In genomic region chr12:122099280-122099749, GRCh38 we compare ENCODE assay signal across 11 cellular contexts. TPM values are rescaled to one million over a fixed set of nuclear protein-coding genes. Genes with fewer than 3 reads are reported as not detected.
DNase-seq lines count a peak whose midpoint lies in the region; ATAC-seq and TF ChIP-seq lines count a peak whose summit lies in the region.
"Had no signal": no experiment of that assay in that cellular context is flagged by ENCODE, and none has a peak within 500 bp of the region (broad histone marks: within the 10 kb centered on the region; RNA-seq: fewer than 3 reads in every experiment).

No MANE protein-coding gene starts in this region.

- peak overlapping the region; percentile 43 for H2AK5ac ChIP-seq in mesenchymal stem cell (ENCODE audit: low read length, severe bottlenecking)

- no peak overlapping the region for H3K9ac ChIP-seq in mesenchymal stem cell (ENCODE audit: low read length)

- ATAC-seq in activated T-cell treated with anti-CD3 and anti-CD28 coated beads, Interleukin-2, amount 50 U/mL, for 4 hours, result no peak
- no peak for ATAC-seq in GM21737 (IDR thresholded peaks at IDR 0.05; ENCODE audit: unreplicated experiment)

- peak overlapping the region; percentile 93 for H3K27ac Mint-ChIP-seq in activated naive CD8-positive, alpha-beta T cell

- peak overlapping the region in 1 of 2 experiments; percentile 14 for H3K23ac ChIP-seq in mesenchymal stem cell (ENCODE audit: low read length in 2 of 2)

- peaks cover 2% of the 10 kb centered on the region for H3K9me3 Mint-ChIP-seq in activated T-cell treated with anti-CD3 and anti-CD28 coated beads, Interleukin-2, amount 50 U/mL, for 4 hours
- H3K9me3 Mint-ChIP-seq in activated naive CD8-positive, alpha-beta T cell (ENCODE audit: low read depth), result no peaks in the 10 kb centered on the region

- peak overlapping the region in 1 of 2 experiments; percentile 12 for H3K14ac ChIP-seq in mesenchymal stem cell (ENCODE audit: low read length in 2 of 2)

- no peak overlapping the region for H3K4me2 ChIP-seq in mesenchymal stem cell (ENCODE audit: low read length, poor library complexity, severe bottlenecking)

- TF ChIP-seq CTCF in thyroid gland (IDR thresholded peaks at IDR 0.05), result no peak

- H2BK15ac ChIP-seq in mesenchymal stem cell (ENCODE audit: low read depth, poor library complexity, severe bottlenecking), result no peak overlapping the region

- peaks cover 7% of the 10 kb centered on the region for H3K36me3 Mint-ChIP-seq in activated T-cell treated with anti-CD3 and anti-CD28 coated beads, Interleukin-2, amount 50 U/mL, for 4 hours (ENCODE audit: insufficient read depth)
- peaks cover 3% of the 10 kb centered on the region for H3K36me3 Mint-ChIP-seq in activated naive CD8-positive, alpha-beta T cell

- no peaks in the 10 kb centered on the region for H3K27me3 Mint-ChIP-seq in activated T-cell treated with anti-CD3 and anti-CD28 coated beads, Interleukin-2, amount 50 U/mL, for 4 hours (ENCODE audit: low read depth)
- H3K27me3 Mint-ChIP-seq in activated naive CD8-positive, alpha-beta T cell, result no peaks in the 10 kb centered on the region

- H3K18ac ChIP-seq in mesenchymal stem cell (ENCODE audit: low read depth in 1 of 2, low read length in 2 of 2), result peak overlapping the region; percentile 67 to 72

- peaks cover 22% of the 10 kb centered on the region for H3K79me1 ChIP-seq in mesenchymal stem cell (replicated peaks; ENCODE audit: low read length, poor library complexity, severe bottlenecking)

- H3K4me1 ChIP-seq in mesenchymal stem cell (ENCODE audit: control insufficient read depth, insufficient read depth, low read depth, low read length) (peaks cover 41% of the 10 kb centered on the region), thyroid gland (peaks cover 72 to 73% of the 10 kb centered on the region in 2 donors)

- H3K27ac ChIP-seq in mesenchymal stem cell (ENCODE audit: low read length, poor library complexity, severe bottlenecking) (no peak overlapping the region), thyroid gland (peak overlapping the region; percentile 85 to 94 (median 88))

- no peak overlapping the region for H4K8ac ChIP-seq in mesenchymal stem cell (ENCODE audit: low read length)

- intact Hi-C loops in thyroid gland (cut with DNase I) (no loop called here), posterior vena cava (cut with DNase I) (no loop called here)

- H2AFZ ChIP-seq in mesenchymal stem cell (ENCODE audit: low read depth, low read length), result no peak overlapping the region

- H3K4me3 ChIP-seq in mesenchymal stem cell (ENCODE audit: insufficient read depth in 1 of 2, low read depth in 1 of 2, low read length in 2 of 2), result no peak overlapping the region
- no peak overlapping the region for H3K4me3 ChIP-seq in thyroid gland (replicated peaks in 1 of 3)
- H3K4me3 ChIP-seq: GM12878 had no signal

- H3K9me3 ChIP-seq in mesenchymal stem cell (ENCODE audit: control insufficient read depth, low read length) (no peaks in the 10 kb centered on the region), thyroid gland (no peaks in the 10 kb centered on the region)
- H3K9me3 ChIP-seq: BE2C had no signal

- H3K4ac ChIP-seq in mesenchymal stem cell (ENCODE audit: low read depth in 1 of 2, low read length in 2 of 2), result no peak overlapping the region

- no peaks in the 10 kb centered on the region for H3K27me3 ChIP-seq in mesenchymal stem cell (ENCODE audit: control insufficient read depth in 1 of 2, insufficient read depth in 1 of 2, low read length in 2 of 2)
- no peaks in the 10 kb centered on the region for H3K27me3 ChIP-seq in thyroid gland
- H3K27me3 ChIP-seq: BE2C had no signal

- no peak overlapping the region for H2BK120ac ChIP-seq in mesenchymal stem cell (ENCODE audit: low read depth, low read length)

- no peak for DNase-seq in activated T-cell treated with anti-CD3 and anti-CD28 coated beads, Interleukin-2, amount 50 U/mL, for 4 hours
- no peak for DNase-seq in activated T-cell treated with anti-CD3 and anti-CD28 coated beads for 4 hours
- DNase-seq in mesenchymal stem cell, result no peak
- DNase-seq in thyroid gland, result no peak
- no peak for DNase-seq in posterior vena cava (ENCODE audit: low spot score)
- DNase-seq in OCI-M1 (lab: John Stamatoyannopoulos, UW), result no peak
- DNase-seq: BE2C, NCI-H187 had no signal

- peak overlapping the region; percentile 47 for H3K4me3 Mint-ChIP-seq in activated T-cell treated with anti-CD3 and anti-CD28 coated beads, Interleukin-2, amount 50 U/mL, for 4 hours
- peak overlapping the region; percentile 69 for H3K4me3 Mint-ChIP-seq in activated naive CD8-positive, alpha-beta T cell

- TF ChIP-seq POLR2A in thyroid gland (IDR thresholded peaks at IDR 0.05), result no peak

- no peak overlapping the region for H2BK5ac ChIP-seq in mesenchymal stem cell (ENCODE audit: low read depth, low read length, poor library complexity, severe bottlenecking)

- peak overlapping the region; percentile 6 to 17 for H2BK12ac ChIP-seq in mesenchymal stem cell (ENCODE audit: low read length in 2 of 2)

- peak overlapping the region; percentile 64 for H4K91ac ChIP-seq in mesenchymal stem cell (ENCODE audit: low read length)

- peaks cover 68% of the 10 kb centered on the region for H3K4me1 Mint-ChIP-seq in activated T-cell treated with anti-CD3 and anti-CD28 coated beads, Interleukin-2, amount 50 U/mL, for 4 hours (ENCODE audit: low read depth)
- peaks cover 74% of the 10 kb centered on the region for H3K4me1 Mint-ChIP-seq in activated naive CD8-positive, alpha-beta T cell (ENCODE audit: low read depth)

- 96% methylated on average over 5 of the region's 6 CpGs for WGBS in mesenchymal stem cell
- 94 to 97% methylated on average over 4 to 6 of the region's 6 CpGs for WGBS in thyroid gland, 2 donors

- H3K36me3 ChIP-seq in mesenchymal stem cell (ENCODE audit: control insufficient read depth in 1 of 2, insufficient read depth in 2 of 2, low read depth in 1 of 2, low read length in 2 of 2) (no peaks in the 10 kb centered on the region), thyroid gland (no peaks in the 10 kb centered on the region)
- H3K36me3 ChIP-seq: BE2C had no signal

RNA-seq across cellular contexts. Expression of gene MLXIP, which starts 20.8 kb away (rescaled TPM):
- 10 to 100 TPM; 35.9 to 42.3 (median 37.9) TPM for total RNA-seq in activated T-cell treated with anti-CD3 and anti-CD28 coated beads, Interleukin-2, amount 50 U/mL, for 4 hours
- polyA plus RNA-seq in mesenchymal stem cell (2013, experiment 1 of 2), result 61.2 TPM
- polyA plus RNA-seq in mesenchymal stem cell (2013, experiment 2 of 2), result 58.9 TPM
- total RNA-seq in thyroid gland (10 to 100 TPM; 34.0 to 70.1 (median 46.2) TPM), posterior vena cava (10 to 100 TPM; 78.3 to 81.4 TPM)
